8 cellular contexts compared by ENCODE assay signal in genomic region chr3:195270350-195271115, GRCh38.
A peak's percentile ranks its signal among the peaks of the same experiment; 100 is the strongest.
DNase-seq lines count a peak whose midpoint lies in the region; ATAC-seq, FAIRE-seq and TF ChIP-seq lines count a peak whose summit lies in the region.

No MANE protein-coding gene starts in this region.

- DNase-seq in DMS114 treated with DMSO at 0.1 percent for 48 hours (lab: John Stamatoyannopoulos, UW; ENCODE audit: unreplicated experiment) (peak; percentile 55), NCI-H82 treated with DMSO at 0.1 percent for 48 hours (lab: John Stamatoyannopoulos, UW; ENCODE audit: unreplicated experiment) (peak; percentile 16), foreskin melanocyte (peak; percentile 66), urothelium cell line (ENCODE audit: low spot score) (peak; percentile 75)
- peak; percentile 72 to 80 for DNase-seq in activated T-cell treated with anti-CD3 and anti-CD28 coated beads, Interleukin-2, amount 50 U/mL, for 48 hours

- H3K36me3 ChIP-seq in neutrophil, result peaks cover 7% of the 10 kb centered on the region

- ATAC-seq in GM19463 (IDR thresholded peaks at IDR 0.05; ENCODE audit: unreplicated experiment), result peak; percentile 60
- peak; percentile 40 for ATAC-seq in HG03558 (IDR thresholded peaks at IDR 0.05; ENCODE audit: extremely low read depth, unreplicated experiment)

- peaks cover 26 to 29% of the 10 kb centered on the region in 2 experiments for H3K4me1 ChIP-seq in neutrophil (ENCODE audit: control insufficient read depth in 1 of 2, insufficient read depth in 1 of 2, low read depth in 1 of 2, low read length in 1 of 2)

- FAIRE-seq in urothelium cell line (lab: Jason Lieb, UNC), result no peak

- TF ChIP-seq CTCF in neutrophil (IDR thresholded peaks at IDR 0.05), result peak; percentile 65

- no peaks in the 10 kb centered on the region for H3K9me3 ChIP-seq in neutrophil

- H3K27me3 ChIP-seq in neutrophil, result no peaks in the 10 kb centered on the region

- H3K4me3 ChIP-seq in neutrophil (ENCODE audit: low read depth in 1 of 2, low read length in 1 of 2), result peak overlapping the region; percentile 94 to 98

- peak overlapping the region; percentile 81 for H3K27ac ChIP-seq in neutrophil

Comparison
In these comparisons a context has a peak if more than half of its experiments do, and no peak if none do; other contexts are left out.
1. Peak in every context shown above with its lines: DNase-seq, ATAC-seq, H3K4me3 ChIP-seq and H3K27ac ChIP-seq.
2. DNase-seq: peak in every context shown above with its lines; median percentile 76 in activated T-cell treated with anti-CD3 and anti-CD28 coated beads, Interleukin-2, amount 50 U/mL, for 48 hours; 75 in urothelium cell line; 66 in foreskin melanocyte; 55 in DMS114 treated with DMSO at 0.1 percent for 48 hours; 16 in NCI-H82 treated with DMSO at 0.1 percent for 48 hours.